28 cellular contexts compared by ENCODE assay signal in genomic region chr6:84333827-84334226, GRCh38.
"Had no signal": no experiment of that assay in that cellular context is flagged by ENCODE, and none has a peak within 500 bp of the region (broad histone marks: within the 10 kb centered on the region; RNA-seq: fewer than 3 reads in every experiment).

No MANE protein-coding gene starts in this region.

- DNase-seq: colonic mucosa; cortex of kidney; dermis blood vessel endothelial cell; dorsolateral prefrontal cortex; effector CD4-positive, alpha-beta T cell; effector CD8-positive, alpha-beta T cell; effector memory CD4-positive, alpha-beta T cell; effector memory CD8-positive, alpha-beta T cell; endodermal cell; erythroblast; esophagus squamous epithelium; foreskin fibroblast; foreskin keratinocyte; foreskin melanocyte; gastrocnemius medialis; glutamatergic neuron; head of caudate nucleus; heart left ventricle; heart right ventricle had no signal

- ATAC-seq: effector memory CD8-positive, alpha-beta T cell; esophagus mucosa; foreskin keratinocyte; gastrocnemius medialis; gastroesophageal sphincter; heart left ventricle; heart right ventricle had no signal

- H3K4me1 ChIP-seq: colonic mucosa, esophagus squamous epithelium, foreskin keratinocyte, gastrocnemius medialis, heart left ventricle, heart right ventricle had no signal

- H3K9me3 ChIP-seq: colonic mucosa, esophagus squamous epithelium, gastrocnemius medialis had no signal

- FAIRE-seq: colon, endometrium, endothelial cell of umbilical vein, frontal cortex had no signal

- H3K4me3 ChIP-seq: colonic mucosa, coronary artery, dorsolateral prefrontal cortex, esophagus muscularis mucosa, esophagus squamous epithelium, gastrocnemius medialis, gastroesophageal sphincter, heart left ventricle, heart right ventricle had no signal

- H3K36me3 ChIP-seq: colonic mucosa, esophagus muscularis mucosa, esophagus squamous epithelium, gastrocnemius medialis, gastroesophageal sphincter, heart left ventricle, heart right ventricle had no signal

- H3K27me3 ChIP-seq: colonic mucosa, dorsolateral prefrontal cortex, esophagus muscularis mucosa, esophagus squamous epithelium, foreskin keratinocyte, gastrocnemius medialis, gastroesophageal sphincter, heart left ventricle, heart right ventricle had no signal

- H3K27ac ChIP-seq: colonic mucosa, coronary artery, dorsolateral prefrontal cortex, epithelial cell of prostate, esophagus muscularis mucosa, esophagus squamous epithelium, foreskin keratinocyte, gastrocnemius medialis, gastroesophageal sphincter, heart left ventricle, heart right ventricle had no signal
